12 cellular contexts compared by ENCODE assay signal in the genomic region with DNA sequence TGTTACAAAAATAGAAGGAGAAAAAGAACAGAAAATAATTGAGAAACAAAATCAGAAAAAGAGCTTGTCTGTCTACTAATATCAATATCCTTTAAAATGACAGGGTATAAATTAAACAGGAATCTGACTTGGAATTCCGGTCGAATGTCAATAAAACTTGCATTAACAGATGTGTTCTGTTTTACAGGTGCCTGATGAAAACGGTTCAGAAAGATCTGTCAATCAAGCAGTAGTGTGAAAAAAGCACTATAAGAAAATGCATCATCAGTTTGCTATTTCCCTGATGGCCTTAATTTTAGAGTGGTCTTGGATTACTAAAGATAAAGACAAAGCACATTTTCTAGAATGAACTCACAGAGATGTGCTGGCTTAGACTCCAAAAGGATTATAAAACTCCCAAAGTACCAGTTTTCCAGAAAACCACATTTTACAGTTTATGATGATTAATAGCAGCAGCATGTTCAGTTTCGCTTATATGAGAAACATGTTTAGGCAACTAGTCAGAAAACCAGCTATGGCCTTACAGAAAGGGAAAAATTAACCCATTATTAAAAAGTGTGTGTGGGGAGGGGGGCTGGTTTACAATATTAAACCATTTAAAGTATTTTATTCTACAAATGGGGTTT.
A peak's percentile ranks its signal among the peaks of the same experiment; 100 is the strongest.
DNase-seq lines count a peak whose midpoint lies in the region; ATAC-seq and TF ChIP-seq lines count a peak whose summit lies in the region.
"Had no signal": no experiment of that assay in that cellular context is flagged by ENCODE, and none has a peak within 500 bp of the region (broad histone marks: within the 10 kb centered on the region; RNA-seq: fewer than 3 reads in every experiment).

No MANE protein-coding gene starts in this region.

- H3K4me3 ChIP-seq in iPS-20b (ENCODE audit: low read length), result peak overlapping the region; percentile 36; the same call in 1 of the 2 replicates

- peaks cover 14% of the 10 kb centered on the region for H3K4me1 ChIP-seq in iPS-20b (ENCODE audit: insufficient read depth, low read length)

- no peak overlapping the region for H3K9ac ChIP-seq in iPS-20b (ENCODE audit: low read depth, low read length)

- no peaks in the 10 kb centered on the region for H3K27me3 ChIP-seq in iPS-20b (ENCODE audit: insufficient read depth, low read length)

- H3K9me3 ChIP-seq in iPS-20b (ENCODE audit: insufficient read depth, low read depth, low read length), result no peaks in the 10 kb centered on the region

- H3K27ac ChIP-seq in iPS-20b (ENCODE audit: low read length), result no peak overlapping the region

- ATAC-seq in HG02642 (IDR thresholded peaks at IDR 0.05; ENCODE audit: poor library complexity, unreplicated experiment) (peak; percentile 5), SK-N-SH treated with all-trans-retinoic acid at 6 μM for 48 hours (peak; percentile 83), GM18519 (IDR thresholded peaks at IDR 0.05; ENCODE audit: low FRiP score, unreplicated experiment) (no peak), GM19467 (IDR thresholded peaks at IDR 0.05; ENCODE audit: unreplicated experiment) (no peak), GM21576 (IDR thresholded peaks at IDR 0.05; ENCODE audit: unreplicated experiment) (no peak)
- ATAC-seq: activated CD8-positive, alpha-beta memory T cell treated with anti-CD3 and anti-CD28 coated beads, Interleukin-2, amount 10 ng/mL, durations not matched to agents 7 days and 5 days; natural killer cell had no signal

- DNase-seq in ELR (ENCODE audit: low read depth) (peak; percentile 92), NCI-H2029 treated with DMSO at 0.1 percent for 48 hours (lab: John Stamatoyannopoulos, UW) (no peak)
- DNase-seq: activated CD8-positive, alpha-beta memory T cell treated with anti-CD3 and anti-CD28 coated beads, Interleukin-2, amount 10 ng/mL, durations not matched to agents 7 days and 5 days; KBM-7; natural killer cell; NCI-H510A had no signal

- H3K36me3 ChIP-seq in iPS-20b (ENCODE audit: insufficient read depth, low read depth, low read length), result peaks cover 49% of the 10 kb centered on the region

TF ChIP-seq in SK-N-SH treated with all-trans-retinoic acid at 6 μM for 48 hours, 23 proteins besides CTCF, POLR2A, EP300 and RAD21:
- TF ChIP-seq ZC3H10 (CRISPR knock-in tag; IDR thresholded peaks at IDR 0.05) (0 out of 2 replicates have a peak, but pooled peaks have one; percentile 13), ZNF70 (CRISPR knock-in tag; IDR thresholded peaks at IDR 0.05) (0 out of 2 replicates have a peak, but pooled peaks have one; percentile 7), ISL1 (CRISPR knock-in tag; IDR thresholded peaks at IDR 0.05) (peak; percentile 20; the same call in 1 of the 2 replicates)
- TF ChIP-seq, protein P1, sequence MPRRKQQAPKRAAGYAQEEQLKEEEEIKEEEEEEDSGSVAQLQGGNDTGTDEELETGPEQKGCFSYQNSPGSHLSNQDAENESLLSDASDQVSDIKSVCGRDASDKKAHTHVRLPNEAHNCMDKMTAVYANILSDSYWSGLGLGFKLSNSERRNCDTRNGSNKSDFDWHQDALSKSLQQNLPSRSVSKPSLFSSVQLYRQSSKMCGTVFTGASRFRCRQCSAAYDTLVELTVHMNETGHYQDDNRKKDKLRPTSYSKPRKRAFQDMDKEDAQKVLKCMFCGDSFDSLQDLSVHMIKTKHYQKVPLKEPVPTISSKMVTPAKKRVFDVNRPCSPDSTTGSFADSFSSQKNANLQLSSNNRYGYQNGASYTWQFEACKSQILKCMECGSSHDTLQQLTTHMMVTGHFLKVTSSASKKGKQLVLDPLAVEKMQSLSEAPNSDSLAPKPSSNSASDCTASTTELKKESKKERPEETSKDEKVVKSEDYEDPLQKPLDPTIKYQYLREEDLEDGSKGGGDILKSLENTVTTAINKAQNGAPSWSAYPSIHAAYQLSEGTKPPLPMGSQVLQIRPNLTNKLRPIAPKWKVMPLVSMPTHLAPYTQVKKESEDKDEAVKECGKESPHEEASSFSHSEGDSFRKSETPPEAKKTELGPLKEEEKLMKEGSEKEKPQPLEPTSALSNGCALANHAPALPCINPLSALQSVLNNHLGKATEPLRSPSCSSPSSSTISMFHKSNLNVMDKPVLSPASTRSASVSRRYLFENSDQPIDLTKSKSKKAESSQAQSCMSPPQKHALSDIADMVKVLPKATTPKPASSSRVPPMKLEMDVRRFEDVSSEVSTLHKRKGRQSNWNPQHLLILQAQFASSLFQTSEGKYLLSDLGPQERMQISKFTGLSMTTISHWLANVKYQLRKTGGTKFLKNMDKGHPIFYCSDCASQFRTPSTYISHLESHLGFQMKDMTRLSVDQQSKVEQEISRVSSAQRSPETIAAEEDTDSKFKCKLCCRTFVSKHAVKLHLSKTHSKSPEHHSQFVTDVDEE (CRISPR knock-in tag; IDR thresholded peaks at IDR 0.05), result no peak
- TF ChIP-seq, protein P2, sequence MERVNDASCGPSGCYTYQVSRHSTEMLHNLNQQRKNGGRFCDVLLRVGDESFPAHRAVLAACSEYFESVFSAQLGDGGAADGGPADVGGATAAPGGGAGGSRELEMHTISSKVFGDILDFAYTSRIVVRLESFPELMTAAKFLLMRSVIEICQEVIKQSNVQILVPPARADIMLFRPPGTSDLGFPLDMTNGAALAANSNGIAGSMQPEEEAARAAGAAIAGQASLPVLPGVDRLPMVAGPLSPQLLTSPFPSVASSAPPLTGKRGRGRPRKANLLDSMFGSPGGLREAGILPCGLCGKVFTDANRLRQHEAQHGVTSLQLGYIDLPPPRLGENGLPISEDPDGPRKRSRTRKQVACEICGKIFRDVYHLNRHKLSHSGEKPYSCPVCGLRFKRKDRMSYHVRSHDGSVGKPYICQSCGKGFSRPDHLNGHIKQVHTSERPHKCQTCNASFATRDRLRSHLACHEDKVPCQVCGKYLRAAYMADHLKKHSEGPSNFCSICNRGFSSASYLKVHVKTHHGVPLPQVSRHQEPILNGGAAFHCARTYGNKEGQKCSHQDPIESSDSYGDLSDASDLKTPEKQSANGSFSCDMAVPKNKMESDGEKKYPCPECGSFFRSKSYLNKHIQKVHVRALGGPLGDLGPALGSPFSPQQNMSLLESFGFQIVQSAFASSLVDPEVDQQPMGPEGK (CRISPR knock-in tag; IDR thresholded peaks at IDR 0.05; ENCODE audit: borderline replicate concordance), result no peak

Comparison
In these comparisons a context has a peak if more than half of its experiments do, and no peak if none do; other contexts are left out.
1. ATAC-seq: peak in HG02642 (single experiment) and SK-N-SH treated with all-trans-retinoic acid at 6 μM for 48 hours (single experiment); none in GM18519 (single experiment), GM19467 (single experiment) and GM21576 (single experiment).